9 cellular contexts compared by ENCODE assay signal in genomic region chr10:25725917-25726716, GRCh38.
DNase-seq lines count a peak whose midpoint lies in the region; ATAC-seq, FAIRE-seq and TF ChIP-seq lines count a peak whose summit lies in the region.
"Had no signal": no experiment of that assay in that cellular context is flagged by ENCODE, and none has a peak within 500 bp of the region (broad histone marks: within the 10 kb centered on the region; RNA-seq: fewer than 3 reads in every experiment).

No MANE protein-coding gene starts in this region.

- H2BK12ac ChIP-seq in H1 (ENCODE audit: low read depth, low read length): no peak overlapping the region

- no peak for ATAC-seq in activated naive CD8-positive, alpha-beta T cell treated with anti-CD3 and anti-CD28 coated beads, Interleukin-2, amount 50 U/mL, for 24 hours
- peak; percentile 63 for ATAC-seq in GM21717 (IDR thresholded peaks at IDR 0.05; ENCODE audit: unreplicated experiment)
- no peak for ATAC-seq in GM19463 (IDR thresholded peaks at IDR 0.05; ENCODE audit: unreplicated experiment)

- no peaks in the 10 kb centered on the region for H3K9me2 ChIP-seq in PC-9 (ENCODE audit: insufficient read depth)

- no peak overlapping the region for H3K56ac ChIP-seq in H1 (replicated peaks; ENCODE audit: insufficient read length, low read depth, low read length)

- 23 to 83% methylated on average over 1 to 6 of the region's 6 CpGs for WGBS in H1 (ENCODE audit: extremely low coverage in 1 of 2, insufficient coverage in 1 of 2, insufficient read length in 1 of 2, insufficient replicate concordance in 2 of 2, low coverage in 1 of 2, low lambda C conversion rate in 2 of 2, missing lambda C conversion rate in 1 of 2), 2 experiments

- H3K79me1 ChIP-seq in H1 (ENCODE audit: low read depth, low read length): no peaks in the 10 kb centered on the region

- peaks cover 12% of the 10 kb centered on the region for H3K27me3 Mint-ChIP-seq in activated naive CD8-positive, alpha-beta T cell treated with anti-CD3 and anti-CD28 coated beads, Interleukin-2, amount 50 U/mL, for 24 hours
- peaks cover 16% of the 10 kb centered on the region for H3K27me3 Mint-ChIP-seq in activated naive CD8-positive, alpha-beta T cell treated with anti-CD3 and anti-CD28 coated beads for 36 hours

- no peak overlapping the region for H3K4ac ChIP-seq in H1 (replicated peaks; ENCODE audit: insufficient read length, low read depth, low read length)

- TF ChIP-seq EP300 in H1 (IDR thresholded peaks at IDR 0.05; ENCODE audit: borderline replicate concordance in 1 of 2, low read depth in 2 of 2, low read length in 2 of 2): no peak

- no peak overlapping the region for H2BK15ac ChIP-seq in H1 (ENCODE audit: low read length)

- no peak overlapping the region for H2AK5ac ChIP-seq in H1 (ENCODE audit: low read depth, low read length)

- no peaks in the 10 kb centered on the region for H3K9me3 Mint-ChIP-seq in activated naive CD8-positive, alpha-beta T cell treated with anti-CD3 and anti-CD28 coated beads, Interleukin-2, amount 50 U/mL, for 24 hours
- H3K9me3 Mint-ChIP-seq in activated naive CD8-positive, alpha-beta T cell treated with anti-CD3 and anti-CD28 coated beads for 36 hours: no peaks in the 10 kb centered on the region

- no peaks in the 10 kb centered on the region for H3F3A ChIP-seq in PC-9 (ENCODE audit: insufficient read depth, low read depth)

- no peak overlapping the region for H3K14ac ChIP-seq in H1 (ENCODE audit: insufficient read length)

- H3K18ac ChIP-seq in H1 (ENCODE audit: extremely low read depth, low read length): no peak overlapping the region

- H3K9me3 ChIP-seq in PC-9 (ENCODE audit: insufficient read depth, low read depth) (no peaks in the 10 kb centered on the region), H1 (ENCODE audit: insufficient read depth in 2 of 2, low read depth in 1 of 2, low read length in 1 of 2) (no peaks in the 10 kb centered on the region)

- H3K4me3 ChIP-seq in PC-9: no peak overlapping the region
- H3K4me3 ChIP-seq in H1 (ENCODE audit: extremely low read depth in 1 of 4, insufficient read depth in 2 of 4, low read depth in 3 of 4, low read length in 4 of 4): no peak overlapping the region

- H4K20me1 ChIP-seq in PC-9 (ENCODE audit: insufficient read depth): no peaks in the 10 kb centered on the region
- H4K20me1 ChIP-seq in H1 (replicated peaks in 1 of 2; ENCODE audit: control insufficient read depth in 1 of 2, insufficient read depth in 2 of 2, low read length in 2 of 2): no peaks in the 10 kb centered on the region

- H3K27ac Mint-ChIP-seq in activated naive CD8-positive, alpha-beta T cell treated with anti-CD3 and anti-CD28 coated beads, Interleukin-2, amount 50 U/mL, for 24 hours: no peak overlapping the region
- no peak overlapping the region for H3K27ac Mint-ChIP-seq in activated naive CD8-positive, alpha-beta T cell treated with anti-CD3 and anti-CD28 coated beads for 36 hours

- POLR2A ChIA-PET in PC-9 (lab: Charles Lee; ENCODE audit: unreplicated experiment) (no interaction called here), H1 (lab: Charles Lee; ENCODE audit: partially characterized antibody) (no interaction called here)

- intact Hi-C loops in PC-9 (cut with micrococcal nuclease; ENCODE audit: unreplicated experiment): loop anchor here (5.0 kb wide), 1 partner anchor 831 kb away; no protein-coding TSS in a partner anchor

- H3K27me3 ChIP-seq in PC-9 (ENCODE audit: insufficient read depth, low read depth) (no peaks in the 10 kb centered on the region), H1 (replicated peaks in 1 of 4; ENCODE audit: control insufficient read depth in 3 of 4, extremely low read depth in 1 of 4, insufficient read depth in 3 of 4, low read length in 3 of 4) (no peaks in the 10 kb centered on the region)

- no peak overlapping the region for H3K4me2 ChIP-seq in PC-9
- no peak overlapping the region for H3K4me2 ChIP-seq in H1 (ENCODE audit: insufficient read depth in 1 of 2, low read depth in 2 of 2, low read length in 2 of 2)

- no peak overlapping the region for H3K4me3 Mint-ChIP-seq in activated naive CD8-positive, alpha-beta T cell treated with anti-CD3 and anti-CD28 coated beads, Interleukin-2, amount 50 U/mL, for 24 hours
- no peak overlapping the region for H3K4me3 Mint-ChIP-seq in activated naive CD8-positive, alpha-beta T cell treated with anti-CD3 and anti-CD28 coated beads for 36 hours

- no peak overlapping the region for H4K91ac ChIP-seq in H1 (replicated peaks; ENCODE audit: insufficient read length, low read length)

- H3K36me3 Mint-ChIP-seq in activated naive CD8-positive, alpha-beta T cell treated with anti-CD3 and anti-CD28 coated beads, Interleukin-2, amount 50 U/mL, for 24 hours (ENCODE audit: low read depth): no peaks in the 10 kb centered on the region
- no peaks in the 10 kb centered on the region for H3K36me3 Mint-ChIP-seq in activated naive CD8-positive, alpha-beta T cell treated with anti-CD3 and anti-CD28 coated beads for 36 hours

- DNase-seq in activated naive CD8-positive, alpha-beta T cell treated with anti-CD3 and anti-CD28 coated beads, Interleukin-2, amount 50 U/mL, for 24 hours: peak; percentile 9
- no peak for DNase-seq in activated naive CD8-positive, alpha-beta T cell treated with anti-CD3 and anti-CD28 coated beads for 36 hours
- DNase-seq in LHCN-M2 (ENCODE audit: low read depth): peak; percentile 40
- DNase-seq in PC-9: peak in 1 of 2 experiments; percentile 11
- DNase-seq in H1 (ENCODE audit: low read depth in 1 of 2, low spot score in 2 of 2): no peak
- DNase-seq in myocyte (ENCODE audit: low read depth): peak; percentile 68

- H3K79me2 ChIP-seq in PC-9 (ENCODE audit: low read depth) (no peaks in the 10 kb centered on the region), H1 (ENCODE audit: control insufficient read depth in 1 of 2, insufficient read depth in 2 of 2, low read length in 2 of 2) (no peaks in the 10 kb centered on the region)

- CTCF ChIA-PET in PC-9 (lab: Charles Lee) (interaction anchor here (0.5 kb wide), 1 partner anchor 568 kb away, joined by 7 read pairs; no protein-coding TSS in a partner anchor), H1 (lab: Charles Lee; ENCODE audit: partially characterized antibody) (interaction anchor here (0.7 to 2.1 kb wide), 10 partner anchors 14 to 1334 kb away, joined by 3 to 10 read pairs (median 4); no protein-coding TSS in a partner anchor)

- no peak overlapping the region for H2BK120ac ChIP-seq in H1 (replicated peaks; ENCODE audit: low read depth, low read length)

- no peak overlapping the region for H4K5ac ChIP-seq in H1 (ENCODE audit: insufficient read length, low read depth, low read length)

- no TSS peak for BruUV-seq in PC-9 (replicated peaks; lab: Mats Ljungman, UMichigan)

- no peak overlapping the region for H2BK5ac ChIP-seq in H1 (ENCODE audit: low read depth, low read length)

- peak; percentile 67 for TF ChIP-seq CTCF in PC-9 (conservative IDR thresholded peaks at IDR 0.05)
- peak in 2 of 3 experiments; percentile 63 to 74; a peak in 3 of 4 replicates for TF ChIP-seq CTCF in H1 (IDR thresholded peaks at IDR 0.05; ENCODE audit: control extremely low read depth in 1 of 3, insufficient read depth in 1 of 3, low read depth in 1 of 3, low read length in 3 of 3)

- H3K27ac ChIP-seq in PC-9: no peak overlapping the region
- H3K27ac ChIP-seq in H1 (ENCODE audit: low read depth, low read length): no peak overlapping the region

- H3K4me1 ChIP-seq in PC-9 (replicated peaks; ENCODE audit: insufficient read depth): no peaks in the 10 kb centered on the region
- H3K4me1 ChIP-seq in H1 (replicated peaks in 1 of 4; ENCODE audit: control insufficient read depth in 3 of 4, insufficient read depth in 4 of 4, low read length in 3 of 4): 0 out of 7 replicates have a peak, but pooled peaks cover 0 to 2% (median 0%) of the 10 kb centered on the region in 4 experiments

- no peak overlapping the region for H3K9ac ChIP-seq in H1 (replicated peaks in 1 of 4; ENCODE audit: extremely low read depth in 1 of 4, low read depth in 3 of 4, low read length in 3 of 4)

- H2BK20ac ChIP-seq in H1 (ENCODE audit: low read length): no peak overlapping the region

- H4K8ac ChIP-seq in H1 (ENCODE audit: extremely low read depth, insufficient read depth, low read length): no peak overlapping the region

- H3K23me2 ChIP-seq in H1 (ENCODE audit: low read depth, low read length): no peaks in the 10 kb centered on the region; the same call in 1 of the 2 replicates

- no peaks in the 10 kb centered on the region for H3K4me1 Mint-ChIP-seq in activated naive CD8-positive, alpha-beta T cell treated with anti-CD3 and anti-CD28 coated beads, Interleukin-2, amount 50 U/mL, for 24 hours
- peaks cover 4% of the 10 kb centered on the region for H3K4me1 Mint-ChIP-seq in activated naive CD8-positive, alpha-beta T cell treated with anti-CD3 and anti-CD28 coated beads for 36 hours

- FAIRE-seq in H1 (lab: Jason Lieb, UNC): peak; percentile 89
- FAIRE-seq: colon had no signal

- no peaks in the 10 kb centered on the region for H3K36me3 ChIP-seq in PC-9 (ENCODE audit: low read depth)
- no peaks in the 10 kb centered on the region for H3K36me3 ChIP-seq in H1 (ENCODE audit: control insufficient read depth in 2 of 4, insufficient read depth in 4 of 4, low read length in 3 of 4)

- H3K23ac ChIP-seq in H1 (ENCODE audit: insufficient read length): no peak overlapping the region

- peak; percentile 81 to 83 for TF ChIP-seq RAD21 in H1 (IDR thresholded peaks at IDR 0.05 in 1 of 2, conservative IDR thresholded peaks at IDR 0.05 in 1 of 2; ENCODE audit: low read depth in 2 of 2, low read length in 2 of 2)

- TF ChIP-seq POLR2A in H1 (IDR thresholded peaks at IDR 0.05; ENCODE audit: control extremely low read depth in 1 of 2, low read depth in 2 of 2, low read length in 2 of 2): no peak

- H2AFZ ChIP-seq in PC-9: no peak overlapping the region
- no peak overlapping the region for H2AFZ ChIP-seq in H1 (ENCODE audit: low read length)

TF ChIP-seq in H1, 55 proteins besides CTCF, POLR2A, EP300 and RAD21:
- TF ChIP-seq CEBPB (IDR thresholded peaks at IDR 0.05; ENCODE audit: low read depth, low read length) (no peak), BACH1 (IDR thresholded peaks at IDR 0.05; ENCODE audit: low read length) (no peak), E2F6 (IDR thresholded peaks at IDR 0.05) (0 out of 2 replicates have a peak, but pooled peaks have one; percentile 16), POU5F1 (IDR thresholded peaks at IDR 0.05; ENCODE audit: low read depth, low read length) (peak; percentile 48; the same call in 1 of the 2 replicates), PHF8 (conservative IDR thresholded peaks at IDR 0.05; ENCODE audit: low read depth, low read length) (no peak)

Comparison
In these comparisons a context has a peak if more than half of its experiments do, and no peak if none do; other contexts are left out.
1. DNase-seq: peak in activated naive CD8-positive, alpha-beta T cell treated with anti-CD3 and anti-CD28 coated beads, Interleukin-2, amount 50 U/mL, for 24 hours (single experiment), LHCN-M2 (single experiment) and myocyte (single experiment); none in activated naive CD8-positive, alpha-beta T cell treated with anti-CD3 and anti-CD28 coated beads for 36 hours (single experiment) and H1 (0 of 2).